Comparison of ENCODE assay signal across 7 cellular contexts in the genomic region with DNA sequence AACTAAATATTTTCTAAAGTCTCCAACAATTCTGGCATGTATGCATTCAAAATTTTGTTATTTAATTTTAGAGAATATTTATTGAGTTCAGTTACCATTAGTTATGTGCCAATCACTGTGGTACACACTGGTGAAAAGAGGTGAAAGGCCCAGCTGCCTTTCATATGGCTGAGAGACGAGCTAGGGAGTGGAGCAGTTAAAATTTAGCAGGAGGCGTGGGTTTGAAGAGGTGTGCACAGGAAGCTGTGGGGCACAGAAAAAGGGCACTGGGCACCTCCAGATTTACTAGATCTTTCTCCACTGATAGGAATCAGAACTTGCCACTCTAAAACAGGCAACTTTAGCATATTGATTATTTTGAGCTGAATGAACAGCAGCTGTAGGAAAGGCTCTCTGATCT.
"Had no signal": no experiment of that assay in that cellular context is flagged by ENCODE, and none has a peak within 500 bp of the region (broad histone marks: within the 10 kb centered on the region; RNA-seq: fewer than 3 reads in every experiment).

No MANE protein-coding gene starts in this region.

- H3K9ac ChIP-seq: GM23248 had no signal

- DNase-seq: GM23248, GOT3, Karpas-422, KG1 had no signal

- H2AFZ ChIP-seq: GM23248 had no signal

- H3K4me3 ChIP-seq: GM23248, K562 had no signal

- H3K27ac ChIP-seq: GM23248, HL-60 had no signal

- ATAC-seq: HepG2 had no signal
